Comparison of ENCODE assay signal across 1 cellular context in genomic region chr7:120992272-120993010, GRCh38.
A peak's percentile ranks its signal among the peaks of the same experiment; 100 is the strongest.
TF ChIP-seq lines count a peak whose summit lies in the region.

No MANE protein-coding gene starts in this region.

TF ChIP-seq in K562, 482 proteins besides CTCF, POLR2A, EP300 and RAD21 (continued from another document):
- TF ChIP-seq BRF2 (IDR thresholded peaks at IDR 0.05; ENCODE audit: borderline replicate concordance, insufficient read depth, insufficient read length) (no peak), BHLHE40 (IDR thresholded peaks at IDR 0.05; ENCODE audit: low read length) (no peak), ZNF124 (CRISPR knock-in tag; IDR thresholded peaks at IDR 0.05) (no peak), MIER1 (IDR thresholded peaks at IDR 0.05; ENCODE audit: low read depth) (peak; percentile 34; the same call in 1 of the 2 replicates), HOXB6 (CRISPR knock-in tag; IDR thresholded peaks at IDR 0.05; ENCODE audit: borderline replicate concordance) (no peak), SAP30 (IDR thresholded peaks at IDR 0.05; ENCODE audit: borderline replicate concordance, insufficient read depth, low read depth, low read length, poor library complexity, severe bottlenecking) (no peak), ZNF584 (CRISPR knock-in tag; IDR thresholded peaks at IDR 0.05; ENCODE audit: low read depth) (no peak), MEF2A (IDR thresholded peaks at IDR 0.05; ENCODE audit: control insufficient read depth, low read depth, low read length) (no peak), ZNF239 (CRISPR knock-in tag; IDR thresholded peaks at IDR 0.05) (no peak), ZNF77 (CRISPR knock-in tag; IDR thresholded peaks at IDR 0.05) (0 out of 2 replicates have a peak, but pooled peaks have one; percentile 13), MLLT1 (IDR thresholded peaks at IDR 0.05) (peak; percentile 80 to 95), NFRKB (IDR thresholded peaks at IDR 0.05; ENCODE audit: low read depth) (peak; percentile 22; the same call in 1 of the 2 replicates), ATF4 (CRISPR knock-in tag; IDR thresholded peaks at IDR 0.05) (no peak), FOXP1 (CRISPR knock-in tag; IDR thresholded peaks at IDR 0.05) (no peak), ZNF217 (CRISPR knock-in tag; IDR thresholded peaks at IDR 0.05) (no peak)
